In genomic region chr10:45199380-45199740, GRCh38 we compare ENCODE assay signal across 16 cellular contexts.
DNase-seq lines count a peak whose midpoint lies in the region; ATAC-seq, FAIRE-seq and TF ChIP-seq lines count a peak whose summit lies in the region.
"Had no signal": no experiment of that assay in that cellular context is flagged by ENCODE, and none has a peak within 500 bp of the region (broad histone marks: within the 10 kb centered on the region; RNA-seq: fewer than 3 reads in every experiment).

No MANE protein-coding gene starts in this region.

- no peaks in the 10 kb centered on the region for H3K36me3 ChIP-seq in K562 (ENCODE audit: control insufficient read depth, insufficient read depth, low read length)
- no peaks in the 10 kb centered on the region for H3K36me3 ChIP-seq in mesenchymal stem cell (ENCODE audit: control insufficient read depth in 1 of 2, insufficient read depth in 2 of 2, low read depth in 1 of 2, low read length in 2 of 2)

- no peak overlapping the region for H2BK5ac ChIP-seq in mesenchymal stem cell (ENCODE audit: low read depth, low read length, poor library complexity, severe bottlenecking)

- no peak for TF ChIP-seq RAD21 in K562 (CRISPR knock-in tag; conservative IDR thresholded peaks at IDR 0.05 in 1 of 2, IDR thresholded peaks at IDR 0.05 in 1 of 2)

- no peak for TF ChIP-seq POLR2A in K562 (conservative IDR thresholded peaks at IDR 0.05)

- intact Hi-C loops in left ventricle myocardium superior (cut with micrococcal nuclease): no loop called here
- intact Hi-C loops in left cardiac atrium (cut with DNase I): no loop called here
- intact Hi-C loops in K562 (cut with micrococcal nuclease): no loop called here

- no peaks in the 10 kb centered on the region for H3K9me1 ChIP-seq in K562 (ENCODE audit: control insufficient read depth, insufficient read depth, low read length)

- no peaks in the 10 kb centered on the region for H4K20me1 ChIP-seq in K562 (replicated peaks; ENCODE audit: control insufficient read depth, insufficient read depth, low read length)

- no peaks in the 10 kb centered on the region for H3K79me1 ChIP-seq in mesenchymal stem cell (replicated peaks; ENCODE audit: low read length, poor library complexity, severe bottlenecking)

- H3K18ac ChIP-seq in mesenchymal stem cell (ENCODE audit: low read depth in 1 of 2, low read length in 2 of 2): no peak overlapping the region

- no peak overlapping the region for H2BK12ac ChIP-seq in mesenchymal stem cell (ENCODE audit: low read length in 2 of 2)

- CTCF ChIA-PET in K562 (lab: Yijun Ruan, JAX; ENCODE audit: low intra/inter-chr PET ratio): no interaction called here

- DNase-seq in left ventricle myocardium superior: peak; percentile 37
- DNase-seq in left cardiac atrium: no peak
- DNase-seq in K562 (ENCODE audit: extremely low read depth in 1 of 4, low spot score in 3 of 4): no peak
- no peak for DNase-seq in mesenchymal stem cell
- DNase-seq in ecto neural progenitor cell (ENCODE audit: low spot score): no peak
- no peak for DNase-seq in central memory CD4-positive, alpha-beta T cell
- DNase-seq: C1 segment of cervical spinal cord; Calu3; CD4-positive, alpha-beta T cell; DMS153; DMS79 treated with DMSO at 0.1 percent for 48 hours; EL; GM23248 had no signal

- FAIRE-seq in K562 (lab: Jason Lieb, UNC): no peak
- FAIRE-seq: A204.1, G401.6 had no signal

- H4K91ac ChIP-seq in mesenchymal stem cell (ENCODE audit: low read length): peak overlapping the region; percentile 50

- no TSS peak for BruUV-seq in K562 (replicated peaks; lab: Mats Ljungman, UMichigan)

- H4K8ac ChIP-seq in mesenchymal stem cell (ENCODE audit: low read length): no peak overlapping the region

- peak overlapping the region in 1 of 2 experiments; percentile 29; a peak in 1 of 4 replicates for H3K9ac ChIP-seq in K562 (ENCODE audit: insufficient read depth in 1 of 2, low read depth in 2 of 2, low read length in 2 of 2)
- H3K9ac ChIP-seq in mesenchymal stem cell (ENCODE audit: low read length): no peak overlapping the region
- H3K9ac ChIP-seq: GM23248 had no signal

- ATAC-seq in left ventricle myocardium superior (no peak), left cardiac atrium (no peak), K562 (peak; percentile 39; the same call in 1 of the 3 replicates), HG03045 (IDR thresholded peaks at IDR 0.05; ENCODE audit: unreplicated experiment) (no peak)

- no peak for TF ChIP-seq EP300 in K562 (IDR thresholded peaks at IDR 0.05; ENCODE audit: low read length)

- H3K4me1 ChIP-seq in K562 (replicated peaks in 1 of 2; ENCODE audit: control insufficient read depth in 2 of 2, insufficient read depth in 2 of 2, low read length in 2 of 2): peaks cover 0 to 19% of the 10 kb centered on the region in 2 experiments; a peak in 3 of 5 replicates
- no peaks in the 10 kb centered on the region for H3K4me1 ChIP-seq in mesenchymal stem cell (ENCODE audit: control insufficient read depth, insufficient read depth, low read depth, low read length)

- H2BK120ac ChIP-seq in mesenchymal stem cell (ENCODE audit: low read depth, low read length): no peak overlapping the region

- H3K23ac ChIP-seq in mesenchymal stem cell (ENCODE audit: low read length in 2 of 2): no peak overlapping the region

- H3K27me3 ChIP-seq in K562 (ENCODE audit: control insufficient read depth in 2 of 2, insufficient read depth in 2 of 2, low read length in 2 of 2) (peaks cover 0 to 18% of the 10 kb centered on the region in 2 experiments; a peak in 2 of 5 replicates), mesenchymal stem cell (ENCODE audit: control insufficient read depth in 1 of 2, insufficient read depth in 1 of 2, low read length in 2 of 2) (peaks cover 0 to 24% of the 10 kb centered on the region in 2 experiments)

- no peak overlapping the region for H3K4ac ChIP-seq in mesenchymal stem cell (ENCODE audit: low read depth in 1 of 2, low read length in 2 of 2)

- in situ Hi-C loops in K562 (cut with MboI): no loop called here

- peak overlapping the region; percentile 57; the same call in 1 of the 2 replicates for H2AFZ ChIP-seq in K562 (ENCODE audit: low read depth, low read length)
- H2AFZ ChIP-seq in mesenchymal stem cell (ENCODE audit: low read depth, low read length): no peak overlapping the region
- H2AFZ ChIP-seq: GM23248 had no signal

- no peaks in the 10 kb centered on the region for H3K79me2 ChIP-seq in K562 (ENCODE audit: control insufficient read depth, insufficient read depth, low read length)

- no peak overlapping the region for H3K4me3 ChIP-seq in K562
- peak overlapping the region in 1 of 2 experiments; percentile 3 for H3K4me3 ChIP-seq in mesenchymal stem cell (ENCODE audit: insufficient read depth in 1 of 2, low read depth in 1 of 2, low read length in 2 of 2)
- H3K4me3 ChIP-seq: GM23248 had no signal

- H3K4me2 ChIP-seq in K562 (ENCODE audit: insufficient read depth, low read length) (peak overlapping the region; percentile 9; the same call in 1 of the 2 replicates), mesenchymal stem cell (ENCODE audit: low read length, poor library complexity, severe bottlenecking) (no peak overlapping the region)

- no peak overlapping the region for H2AK5ac ChIP-seq in mesenchymal stem cell (ENCODE audit: low read length, severe bottlenecking)

- 44% methylated on average over 17 of the region's 17 CpGs for WGBS in K562 (ENCODE audit: insufficient coverage, low coverage, missing lambda C conversion rate)
- 95% methylated on average over 17 of the region's 17 CpGs for WGBS in mesenchymal stem cell

- POLR2A ChIA-PET in K562 (lab: Yijun Ruan, JAX): interaction anchor here (1.0 kb wide), 1 partner anchor 12 kb away, joined by 3 read pairs; no protein-coding TSS in a partner anchor

- no peak overlapping the region for H3K14ac ChIP-seq in mesenchymal stem cell (ENCODE audit: low read length in 2 of 2)

- no peak overlapping the region for H3K27ac ChIP-seq in K562 (ENCODE audit: extremely low read depth, low read depth, low read length)
- no peak overlapping the region for H3K27ac ChIP-seq in mesenchymal stem cell (ENCODE audit: low read length, poor library complexity, severe bottlenecking)
- H3K27ac ChIP-seq: GM23248 had no signal

- H3K9me3 ChIP-seq in K562 (replicated peaks; ENCODE audit: control insufficient read depth, insufficient read depth, low read depth, low read length) (no peaks in the 10 kb centered on the region), mesenchymal stem cell (ENCODE audit: control insufficient read depth, low read length) (no peaks in the 10 kb centered on the region)

- no peak for TF ChIP-seq CTCF in K562 (IDR thresholded peaks at IDR 0.05 in 2 of 3, conservative IDR thresholded peaks at IDR 0.05 in 1 of 3; ENCODE audit: insufficient read depth in 2 of 3, low read depth in 1 of 3, low read length in 3 of 3)

- no peak overlapping the region for H2BK15ac ChIP-seq in mesenchymal stem cell (ENCODE audit: low read depth, poor library complexity, severe bottlenecking)

TF ChIP-seq in K562, 482 proteins besides CTCF, POLR2A, EP300 and RAD21 (continues in another document):
- TF ChIP-seq KHSRP (IDR thresholded peaks at IDR 0.05) (no peak), POLR2B (IDR thresholded peaks at IDR 0.05; ENCODE audit: low read depth, partially characterized antibody) (no peak), ELF4 (CRISPR knock-in tag; IDR thresholded peaks at IDR 0.05) (no peak), ZC3H11A (IDR thresholded peaks at IDR 0.05; ENCODE audit: low read depth, low read length) (no peak), ZNF347 (CRISPR knock-in tag; IDR thresholded peaks at IDR 0.05; ENCODE audit: low read depth) (no peak), ZNF449 (CRISPR knock-in tag; IDR thresholded peaks at IDR 0.05) (no peak), SOX6 (IDR thresholded peaks at IDR 0.05) (no peak), KLF6 (CRISPR knock-in tag; IDR thresholded peaks at IDR 0.05; ENCODE audit: borderline replicate concordance) (no peak), CREBBP (IDR thresholded peaks at IDR 0.05; ENCODE audit: low read depth, low read length) (no peak), ZBTB9 (CRISPR knock-in tag; IDR thresholded peaks at IDR 0.05) (no peak)
- TF ChIP-seq, protein P1, sequence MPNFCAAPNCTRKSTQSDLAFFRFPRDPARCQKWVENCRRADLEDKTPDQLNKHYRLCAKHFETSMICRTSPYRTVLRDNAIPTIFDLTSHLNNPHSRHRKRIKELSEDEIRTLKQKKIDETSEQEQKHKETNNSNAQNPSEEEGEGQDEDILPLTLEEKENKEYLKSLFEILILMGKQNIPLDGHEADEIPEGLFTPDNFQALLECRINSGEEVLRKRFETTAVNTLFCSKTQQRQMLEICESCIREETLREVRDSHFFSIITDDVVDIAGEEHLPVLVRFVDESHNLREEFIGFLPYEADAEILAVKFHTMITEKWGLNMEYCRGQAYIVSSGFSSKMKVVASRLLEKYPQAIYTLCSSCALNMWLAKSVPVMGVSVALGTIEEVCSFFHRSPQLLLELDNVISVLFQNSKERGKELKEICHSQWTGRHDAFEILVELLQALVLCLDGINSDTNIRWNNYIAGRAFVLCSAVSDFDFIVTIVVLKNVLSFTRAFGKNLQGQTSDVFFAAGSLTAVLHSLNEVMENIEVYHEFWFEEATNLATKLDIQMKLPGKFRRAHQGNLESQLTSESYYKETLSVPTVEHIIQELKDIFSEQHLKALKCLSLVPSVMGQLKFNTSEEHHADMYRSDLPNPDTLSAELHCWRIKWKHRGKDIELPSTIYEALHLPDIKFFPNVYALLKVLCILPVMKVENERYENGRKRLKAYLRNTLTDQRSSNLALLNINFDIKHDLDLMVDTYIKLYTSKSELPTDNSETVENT (CRISPR knock-in tag; IDR thresholded peaks at IDR 0.05): no peak
